18 cellular contexts compared by ENCODE assay signal in the genomic region with DNA sequence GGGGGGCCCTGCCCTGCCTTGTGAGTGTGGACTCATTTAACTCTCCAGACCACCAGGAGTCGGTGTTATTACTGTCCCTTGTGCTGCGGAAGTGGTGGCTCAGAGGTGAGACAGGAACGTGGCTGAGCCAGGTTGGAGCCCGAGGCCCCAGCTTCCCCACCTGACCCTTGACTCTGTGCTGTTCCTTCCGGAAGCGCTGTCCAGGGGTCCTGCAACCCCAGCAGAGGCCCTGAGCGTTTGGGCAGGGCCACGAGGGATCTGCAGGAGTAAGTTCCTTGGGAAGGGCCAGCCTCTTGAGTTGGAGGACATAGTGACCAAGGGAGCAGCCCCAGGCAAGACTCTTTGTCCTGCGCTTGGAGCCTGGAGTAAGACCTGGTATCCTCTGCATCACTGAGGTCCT.
"Had no signal": no experiment of that assay in that cellular context is flagged by ENCODE, and none has a peak within 500 bp of the region (broad histone marks: within the 10 kb centered on the region; RNA-seq: fewer than 3 reads in every experiment).

No MANE protein-coding gene starts in this region.

- H3K27me3 ChIP-seq: esophagus squamous epithelium, gastroesophageal sphincter, ovary, suprapubic skin, thyroid gland, upper lobe of left lung, uterus had no signal

- H3K4me2 ChIP-seq: smooth muscle cell had no signal

- H3K4me3 ChIP-seq: esophagus squamous epithelium, gastroesophageal sphincter, ovary, smooth muscle cell, suprapubic skin, thyroid gland, upper lobe of left lung, uterus had no signal

- H3K9me3 ChIP-seq: esophagus squamous epithelium, gastroesophageal sphincter, ovary, suprapubic skin, thyroid gland, upper lobe of left lung, uterus had no signal

- H3K27ac ChIP-seq: esophagus squamous epithelium, suprapubic skin, thyroid gland, upper lobe of left lung, uterus had no signal

- DNase-seq: effector memory CD8-positive, alpha-beta T cell; esophagus squamous epithelium; foreskin fibroblast; glutamatergic neuron; mesendoderm; naive B cell; nucleus accumbens; ovary; right cardiac atrium; stimulated activated CD4-positive, alpha-beta T cell treated with anti-CD3 and anti-CD28 coated beads, Interleukin-4, amount 100 ng/mL, for 1 hour; stimulated activated CD8-positive, alpha-beta memory T cell treated with anti-CD3 and anti-CD28 coated beads, Interleukin-4, amount 100 ng/mL, for 48 hours; stimulated activated naive CD8-positive, alpha-beta T cell treated with anti-CD3 and anti-CD28 coated beads, Interleukin-15, Interleukin-2, amounts not matched to agents 100 U/mL and 50 U/mL, for 24 hours; thyroid gland; uterus had no signal

- H3K36me3 ChIP-seq: ovary, uterus had no signal
